In the genomic region with DNA sequence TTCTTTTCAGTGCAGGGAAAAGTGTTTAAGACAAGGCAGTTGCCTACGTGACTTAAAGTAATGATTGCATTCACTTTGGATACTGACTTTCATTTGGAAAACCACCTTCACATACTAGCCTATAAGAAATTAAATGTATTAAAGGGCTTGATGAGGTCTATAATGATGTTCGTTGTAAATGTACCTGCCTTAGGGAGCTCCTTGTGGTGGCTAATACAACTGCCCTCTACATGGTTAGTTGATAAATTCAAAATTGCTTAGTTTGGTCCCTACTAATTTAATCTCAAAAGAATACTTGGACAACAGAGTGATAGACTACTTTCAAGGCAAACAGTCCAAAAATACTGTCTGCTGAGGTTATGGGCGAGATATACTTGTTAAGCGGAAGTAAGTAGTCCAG, we compare ENCODE assay signal across 25 cellular contexts. TPM values are rescaled to one million over a fixed set of nuclear protein-coding genes. Genes with fewer than 3 reads are reported as not detected.
DNase-seq lines count a peak whose midpoint lies in the region; TF ChIP-seq lines count a peak whose summit lies in the region.
"Had no signal": no experiment of that assay in that cellular context is flagged by ENCODE, and none has a peak within 500 bp of the region (broad histone marks: within the 10 kb centered on the region; RNA-seq: fewer than 3 reads in every experiment).

No MANE protein-coding gene starts in this region.

- peaks cover 43% of the 10 kb centered on the region for H3K4me1 Mint-ChIP-seq in chondrocyte (ENCODE audit: low read depth)
- peaks cover 29% of the 10 kb centered on the region for H3K4me1 Mint-ChIP-seq in neural crest cell
- peaks cover 17 to 25% of the 10 kb centered on the region in 2 donors for H3K4me1 Mint-ChIP-seq in immature natural killer cell

- H3K36me3 ChIP-seq in BLaER1 (peaks cover 51% of the 10 kb centered on the region), Karpas-422 (ENCODE audit: insufficient read depth, low read length) (no peaks in the 10 kb centered on the region)

- H3K4me3 Mint-ChIP-seq in chondrocyte (ENCODE audit: unreplicated experiment) (no peak overlapping the region), neural crest cell (peak overlapping the region; percentile 14), immature natural killer cell (no peak overlapping the region)
- H3K4me3 Mint-ChIP-seq: activated CD4-positive, alpha-beta T cell treated with anti-CD3 and anti-CD28 coated beads for 36 hours; activated CD8-positive, alpha-beta T cell treated with anti-CD3 and anti-CD28 coated beads for 36 hours; natural killer cell treated with Interleukin-12 subunit alpha and Interleukin-12 subunit beta and Interleukin-15 and Interleukin-18, amount 100 ng/mL, for 72 hours; stimulated activated naive B cell treated with anti-CD40 and anti-IgM and Interleukin-4, amounts not matched to agents 10 μg/mL and 1 μg/mL and 100 μg/mL, for 72 hours had no signal

- H3K27me3 ChIP-seq in BLaER1 (no peaks in the 10 kb centered on the region), Karpas-422 (ENCODE audit: low read length) (no peaks in the 10 kb centered on the region)

- H4K20me1 ChIP-seq in BLaER1, result peaks cover 83% of the 10 kb centered on the region
- H4K20me1 ChIP-seq in Karpas-422 (ENCODE audit: insufficient read depth, low read depth, low read length), result no peaks in the 10 kb centered on the region

- no peak overlapping the region for H2AFZ ChIP-seq in Karpas-422 (ENCODE audit: low read length)

- peak; percentile 49 for TF ChIP-seq CTCF in chondrocyte (IDR thresholded peaks at IDR 0.05)
- peak; percentile 32 for TF ChIP-seq CTCF in neural crest cell (conservative IDR thresholded peaks at IDR 0.05)

- peak; percentile 51 for DNase-seq in Karpas-422
- DNase-seq in chondrocyte (ENCODE audit: low spot score), result no peak
- DNase-seq in neural crest cell (ENCODE audit: low read depth, low spot score), result no peak
- DNase-seq in DMS114 treated with DMSO at 0.1 percent for 48 hours (lab: John Stamatoyannopoulos, UW; ENCODE audit: unreplicated experiment), result no peak
- DNase-seq in immature natural killer cell, result no peak
- no peak for DNase-seq in ACHN
- DNase-seq: activated CD4-positive, alpha-beta T cell treated with anti-CD3 and anti-CD28 coated beads for 36 hours; activated CD8-positive, alpha-beta memory T cell treated with anti-CD3 and anti-CD28 coated beads, Interleukin-2, amount 50 U/mL, for 48 hours; activated CD8-positive, alpha-beta T cell treated with anti-CD3 and anti-CD28 coated beads for 36 hours; activated naive CD4-positive, alpha-beta T cell treated with anti-CD3 and anti-CD28 coated beads, Interleukin-2, amount 50 U/mL, for 16 hours; cortex of kidney; DMS153; effector memory CD4-positive, alpha-beta T cell; foreskin fibroblast; HCEC 1CT; mammary epithelial cell; NCI-H146; NCI-H446 treated with DMSO at 0.1 percent for 48 hours; NCI-H774; stimulated activated naive B cell treated with anti-CD40 and anti-IgM and Interleukin-4, amounts not matched to agents 10 μg/mL and 1 μg/mL and 100 μg/mL, for 72 hours; T-helper 9 cell had no signal

- H3K4me3 ChIP-seq in BLaER1, result no peak overlapping the region
- no peak overlapping the region for H3K4me3 ChIP-seq in Karpas-422 (ENCODE audit: low read length)
- H3K4me3 ChIP-seq: skin epidermis had no signal

- H3K27ac Mint-ChIP-seq in chondrocyte (ENCODE audit: unreplicated experiment) (no peak overlapping the region), neural crest cell (ENCODE audit: unreplicated experiment) (no peak overlapping the region), immature natural killer cell (no peak overlapping the region)
- H3K27ac Mint-ChIP-seq: activated CD4-positive, alpha-beta T cell treated with anti-CD3 and anti-CD28 coated beads for 36 hours; activated CD8-positive, alpha-beta T cell treated with anti-CD3 and anti-CD28 coated beads for 36 hours; natural killer cell treated with Interleukin-12 subunit alpha and Interleukin-12 subunit beta and Interleukin-15 and Interleukin-18, amount 100 ng/mL, for 72 hours; stimulated activated naive B cell treated with anti-CD40 and anti-IgM and Interleukin-4, amounts not matched to agents 10 μg/mL and 1 μg/mL and 100 μg/mL, for 72 hours had no signal

- no peaks in the 10 kb centered on the region for H3K9me2 ChIP-seq in Karpas-422 (replicated peaks; ENCODE audit: insufficient read depth, low read length)

- H3K4me1 ChIP-seq in BLaER1 (peaks cover 39% of the 10 kb centered on the region), Karpas-422 (ENCODE audit: low read length) (peaks cover 35% of the 10 kb centered on the region)

- in situ Hi-C loops in ACHN (cut with HindIII; ENCODE audit: low pct_ligation_motif_present, low pct_unique_long_range_greater_than_20kb, low sequenced_read_pairs), result no loop called here

- H3K9ac ChIP-seq in BLaER1 (no peak overlapping the region), Karpas-422 (ENCODE audit: low read length) (no peak overlapping the region)

- H3K27ac ChIP-seq in BLaER1 (no peak overlapping the region), Karpas-422 (ENCODE audit: low read length) (no peak overlapping the region)
- H3K27ac ChIP-seq: skin epidermis, VCaP had no signal

- H3K9me3 Mint-ChIP-seq in chondrocyte (ENCODE audit: low read depth) (no peaks in the 10 kb centered on the region), neural crest cell (no peaks in the 10 kb centered on the region), immature natural killer cell (no peaks in the 10 kb centered on the region)
- H3K9me3 Mint-ChIP-seq: activated CD8-positive, alpha-beta T cell treated with anti-CD3 and anti-CD28 coated beads for 36 hours; natural killer cell treated with Interleukin-12 subunit alpha and Interleukin-12 subunit beta and Interleukin-15 and Interleukin-18, amount 100 ng/mL, for 72 hours; stimulated activated naive B cell treated with anti-CD40 and anti-IgM and Interleukin-4, amounts not matched to agents 10 μg/mL and 1 μg/mL and 100 μg/mL, for 72 hours had no signal

- peaks cover 80% of the 10 kb centered on the region for H3K79me2 ChIP-seq in Karpas-422 (ENCODE audit: low read length)

- H3K9me3 ChIP-seq in BLaER1 (no peaks in the 10 kb centered on the region; the same call in 1 of the 2 replicates), Karpas-422 (ENCODE audit: low read length) (no peaks in the 10 kb centered on the region)

- H3K4me2 ChIP-seq in BLaER1 (peak overlapping the region; percentile 94; the same call in 1 of the 2 replicates), Karpas-422 (ENCODE audit: low read depth, low read length, poor library complexity, severe bottlenecking) (peak overlapping the region; percentile 3)

- no peaks in the 10 kb centered on the region for H3K27me3 Mint-ChIP-seq in chondrocyte (ENCODE audit: low read depth)
- peaks cover 18% of the 10 kb centered on the region for H3K27me3 Mint-ChIP-seq in neural crest cell (ENCODE audit: low read depth)
- peaks cover 11 to 12% (median 11%) of the 10 kb centered on the region in 3 donors for H3K27me3 Mint-ChIP-seq in immature natural killer cell (ENCODE audit: low read depth in 3 of 3)

- H3K36me3 Mint-ChIP-seq in chondrocyte (ENCODE audit: low read depth), result no peaks in the 10 kb centered on the region
- no peaks in the 10 kb centered on the region for H3K36me3 Mint-ChIP-seq in neural crest cell (ENCODE audit: low read depth)
- H3K36me3 Mint-ChIP-seq in immature natural killer cell, result no peaks in the 10 kb centered on the region
- H3K36me3 Mint-ChIP-seq: natural killer cell treated with Interleukin-12 subunit alpha and Interleukin-12 subunit beta and Interleukin-15 and Interleukin-18, amount 100 ng/mL, for 72 hours had no signal

RNA-seq across cellular contexts. Expression of a gene that starts 3.8 kb away (rescaled TPM):
- total RNA-seq in Karpas-422 (2014; rRNA removed; shearing (Covaris generic); ENCODE audit: low replicate concordance), result 16.4 and 31.5 TPM in 2 replicates
- total RNA-seq in chondrocyte (33.5 to 106 TPM (median 97.7 TPM) in 3 replicates), neural crest cell (20.2 and 20.3 TPM in 2 replicates)
- polyA plus RNA-seq in immature natural killer cell, result under 1 TPM in 2 of 3 donors, not detected in 1; 0.61 to 0.84 TPM
